Comparison of ENCODE assay signal across 19 cellular contexts in the genomic region with DNA sequence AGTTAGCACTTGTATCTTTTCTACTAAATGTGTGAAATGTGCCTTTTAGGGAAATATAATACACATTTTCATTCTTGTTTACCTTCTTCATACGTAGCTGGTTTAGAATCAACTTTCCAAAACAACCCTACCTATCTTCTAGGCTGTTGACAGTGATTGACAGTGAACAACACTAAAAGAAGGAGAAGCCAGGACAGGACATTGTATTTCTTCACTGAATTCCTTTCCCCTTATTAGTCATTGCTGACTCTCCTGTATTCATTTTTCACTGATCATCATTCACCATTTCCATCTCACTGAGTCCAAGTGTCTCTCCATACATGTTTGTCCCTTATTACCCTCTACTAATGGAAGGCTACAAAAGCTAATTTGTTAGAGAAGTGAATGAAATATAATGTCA.
"Had no signal": no experiment of that assay in that cellular context is flagged by ENCODE, and none has a peak within 500 bp of the region (broad histone marks: within the 10 kb centered on the region; RNA-seq: fewer than 3 reads in every experiment).

No MANE protein-coding gene starts in this region.

- FAIRE-seq: colon, endometrium, small intestine had no signal

- H3K4me3 Mint-ChIP-seq: activated T-cell treated with anti-CD3 and anti-CD28 coated beads, Interleukin-2, amount 50 U/mL, for 24 hours; nephron had no signal

- H3K27me3 ChIP-seq: esophagus muscularis mucosa, tibial artery had no signal

- H3K27me3 Mint-ChIP-seq: activated T-cell treated with anti-CD3 and anti-CD28 coated beads, Interleukin-2, amount 50 U/mL, for 24 hours had no signal

- ATAC-seq: activated naive CD4-positive, alpha-beta T cell treated with anti-CD3 and anti-CD28 coated beads, Interleukin-2, amount 50 U/mL, for 72 hours; right cardiac atrium had no signal

- H3K36me3 Mint-ChIP-seq: activated naive CD4-positive, alpha-beta T cell treated with anti-CD3 and anti-CD28 coated beads, Interleukin-2, amount 50 U/mL, for 72 hours had no signal

- H3K27ac Mint-ChIP-seq: activated naive CD4-positive, alpha-beta T cell treated with anti-CD3 and anti-CD28 coated beads, Interleukin-2, amount 50 U/mL, for 72 hours; activated T-cell treated with anti-CD3 and anti-CD28 coated beads, Interleukin-2, amount 50 U/mL, for 24 hours; nephron had no signal

- H3K27ac ChIP-seq: esophagus muscularis mucosa, tibial artery, VCaP had no signal

- H3K36me3 ChIP-seq: esophagus muscularis mucosa, tibial artery had no signal

- DNase-seq: activated CD4-positive, alpha-beta T cell treated with anti-CD3 and anti-CD28 coated beads for 1 hour; activated CD4-positive, alpha-beta T cell treated with anti-CD3 and anti-CD28 coated beads, Interleukin-2, amount 50 U/mL, for 4 hours; activated effector memory CD4-positive, alpha-beta T cell treated with Interleukin-2 at 50 U/mL for 16 hours; activated T-cell treated with anti-CD3 and anti-CD28 coated beads, Interleukin-2, amount 50 U/mL, for 24 hours; amniotic stem cell; caudate nucleus; nucleus accumbens; posterior cingulate gyrus; right cardiac atrium; stimulated activated CD4-positive, alpha-beta T cell treated with anti-CD3 and anti-CD28 coated beads, Interleukin-4, amount 100 ng/mL, for 24 hours; stimulated activated naive CD4-positive, alpha-beta T cell; tibial artery had no signal

- H3K4me3 ChIP-seq: esophagus muscularis mucosa, tibial artery had no signal

- H3K9me3 ChIP-seq: esophagus muscularis mucosa, tibial artery had no signal

- H3K9me3 Mint-ChIP-seq: activated naive CD4-positive, alpha-beta T cell treated with anti-CD3 and anti-CD28 coated beads, Interleukin-2, amount 50 U/mL, for 72 hours; activated T-cell treated with anti-CD3 and anti-CD28 coated beads, Interleukin-2, amount 50 U/mL, for 24 hours; nephron had no signal

- H3K4me1 ChIP-seq: tibial artery had no signal
